ENCODE assay signal across 9 cellular contexts in the genomic region with DNA sequence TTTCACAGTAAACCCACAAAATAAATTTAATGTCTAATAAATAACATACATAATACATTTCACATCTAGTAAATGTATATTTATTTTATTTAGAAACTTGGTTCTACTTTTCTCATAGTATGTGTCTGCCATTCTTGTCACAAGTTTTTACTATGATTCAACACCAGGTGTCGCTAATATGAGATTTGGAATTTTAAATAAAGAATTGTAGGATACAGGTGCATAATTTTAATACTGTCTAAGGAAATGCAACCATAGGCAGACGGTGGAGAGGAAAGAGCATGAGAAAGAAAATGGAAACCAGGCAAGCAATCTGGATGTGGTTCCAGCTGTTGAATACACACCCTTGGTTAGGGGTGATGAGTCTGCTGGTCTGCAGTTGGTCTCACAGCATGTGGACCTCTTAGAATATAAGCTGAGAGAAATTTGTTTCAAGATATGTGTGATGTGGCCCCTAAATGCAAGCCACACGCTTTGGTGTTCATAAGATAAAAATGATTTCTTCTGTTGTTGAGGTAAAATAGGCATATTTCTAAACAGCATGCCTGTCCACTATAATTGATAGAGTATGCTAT.
DNase-seq lines count a peak whose midpoint lies in the region; ATAC-seq and TF ChIP-seq lines count a peak whose summit lies in the region.
"Had no signal": no experiment of that assay in that cellular context is flagged by ENCODE, and none has a peak within 500 bp of the region (broad histone marks: within the 10 kb centered on the region; RNA-seq: fewer than 3 reads in every experiment).

No MANE protein-coding gene starts in this region.

- H3K27me3 ChIP-seq in neural progenitor cell, result no peaks in the 10 kb centered on the region

- no peaks in the 10 kb centered on the region for H3K9me3 ChIP-seq in neural progenitor cell (ENCODE audit: low read depth)

- TF ChIP-seq POLR2A in NB4 (IDR thresholded peaks at IDR 0.05; ENCODE audit: extremely low read depth, insufficient read length), result no peak

- H3K9me3 Mint-ChIP-seq in neural progenitor cell, result no peaks in the 10 kb centered on the region
- H3K9me3 Mint-ChIP-seq: activated T-helper 2 cell treated with anti-CD3 and anti-CD28 coated beads, Interferon-gamma antibody, Interleukin-2, Interleukin-4, amounts not matched to agents 10 μg/mL and 5 μg/mL and 100 μg/mL, durations not matched to agents 14 hours and 24 hours and 36 hours had no signal

- TF ChIP-seq CTCF in NB4 (IDR thresholded peaks at IDR 0.05; ENCODE audit: low read depth, low read length), result no peak
- TF ChIP-seq CTCF in neural progenitor cell (IDR thresholded peaks at IDR 0.05), result peak; percentile 75

- no peak overlapping the region for H3K27ac Mint-ChIP-seq in neural progenitor cell
- H3K27ac Mint-ChIP-seq: activated T-helper 2 cell treated with anti-CD3 and anti-CD28 coated beads, Interferon-gamma antibody, Interleukin-2, Interleukin-4, amounts not matched to agents 10 μg/mL and 5 μg/mL and 100 μg/mL, durations not matched to agents 14 hours and 24 hours and 36 hours had no signal

- no peaks in the 10 kb centered on the region for H3K79me2 ChIP-seq in neural progenitor cell (ENCODE audit: low read depth)

- no peak overlapping the region for H3K4me3 Mint-ChIP-seq in neural progenitor cell

- no peaks in the 10 kb centered on the region for H3K4me1 Mint-ChIP-seq in neural progenitor cell

- no peak overlapping the region for H2AFZ ChIP-seq in neural progenitor cell (replicated peaks)

- peak; percentile 50 for DNase-seq in G401 (ENCODE audit: low spot score)
- DNase-seq in NB4 (ENCODE audit: low read depth), result peak; percentile 8
- peak; percentile 36 for DNase-seq in dermis blood vessel endothelial cell
- peak; percentile 13 for DNase-seq in neural progenitor cell (ENCODE audit: low spot score)
- DNase-seq in effector CD4-positive, alpha-beta T cell, result no peak
- no peak for DNase-seq in stimulated activated CD4-positive, alpha-beta T cell treated with anti-CD3 and anti-CD28 coated beads, Interleukin-2, amount 100 ng/mL, for 48 hours
- DNase-seq in NCI-H2107 (lab: John Stamatoyannopoulos, UW), result no peak

- H4K20me1 ChIP-seq in neural progenitor cell (ENCODE audit: low read depth), result no peaks in the 10 kb centered on the region

- H3K36me3 ChIP-seq in neural progenitor cell, result no peaks in the 10 kb centered on the region

- no peaks in the 10 kb centered on the region for H3K27me3 Mint-ChIP-seq in neural progenitor cell (ENCODE audit: insufficient read depth, low read depth)

- no peak overlapping the region for H3K4me2 ChIP-seq in neural progenitor cell

- H3K9ac ChIP-seq in neural progenitor cell, result no peak overlapping the region

- H3K4me3 ChIP-seq in NB4 (ENCODE audit: low read depth, low read length), result no peak overlapping the region
- no peak overlapping the region for H3K4me3 ChIP-seq in neural progenitor cell

- H3F3A ChIP-seq in neural progenitor cell (ENCODE audit: low read depth), result no peaks in the 10 kb centered on the region

- no peak overlapping the region for H3K27ac ChIP-seq in neural progenitor cell

- in situ Hi-C loops in G401 (cut with HindIII; ENCODE audit: low sequenced_read_pairs), result no loop called here

- H3K36me3 Mint-ChIP-seq in neural progenitor cell, result no peaks in the 10 kb centered on the region

- ATAC-seq in GM21381 (IDR thresholded peaks at IDR 0.05; ENCODE audit: unreplicated experiment), result no peak

- H3K4me1 ChIP-seq in neural progenitor cell, result no peaks in the 10 kb centered on the region

Comparison
In these comparisons a context has a peak if more than half of its experiments do, and no peak if none do; other contexts are left out.
1. DNase-seq: peak in G401 (single experiment), NB4 (single experiment), dermis blood vessel endothelial cell (single experiment) and neural progenitor cell (single experiment); none in effector CD4-positive, alpha-beta T cell (single experiment), stimulated activated CD4-positive, alpha-beta T cell treated with anti-CD3 and anti-CD28 coated beads, Interleukin-2, amount 100 ng/mL, for 48 hours (0 of 2) and NCI-H2107 (single experiment).